Comparison of ENCODE assay signal across 21 cellular contexts in the genomic region with DNA sequence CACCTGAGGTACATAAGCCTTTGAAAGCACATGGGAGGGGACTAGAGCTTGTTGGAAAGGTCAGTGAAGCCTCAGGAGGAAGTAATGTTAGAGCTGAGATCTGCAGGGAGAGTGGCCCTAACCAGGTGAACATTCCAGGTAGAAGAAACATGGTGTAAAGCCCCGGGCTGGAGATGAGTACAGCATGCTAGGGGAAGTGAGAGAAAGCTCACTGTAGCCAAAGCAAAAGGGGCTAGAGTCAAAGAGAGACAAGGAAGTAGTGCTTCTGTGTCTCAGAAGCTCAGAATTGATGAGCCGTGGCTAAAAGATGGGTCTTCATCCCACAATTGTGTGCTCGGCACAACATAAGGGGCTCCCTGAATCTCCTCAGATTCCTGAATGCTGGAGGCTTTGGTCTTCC.
A peak's percentile ranks its signal among the peaks of the same experiment; 100 is the strongest.
DNase-seq lines count a peak whose midpoint lies in the region; ATAC-seq, FAIRE-seq and TF ChIP-seq lines count a peak whose summit lies in the region.
"Had no signal": no experiment of that assay in that cellular context is flagged by ENCODE, and none has a peak within 500 bp of the region (broad histone marks: within the 10 kb centered on the region; RNA-seq: fewer than 3 reads in every experiment).

No MANE protein-coding gene starts in this region.

- H3K9me3 Mint-ChIP-seq in naive thymus-derived CD8-positive, alpha-beta T cell, result peaks cover 0 to 9% (median 0%) of the 10 kb centered on the region in 9 donors
- peaks cover 3 to 7% of the 10 kb centered on the region in 2 donors for H3K9me3 Mint-ChIP-seq in activated naive CD4-positive, alpha-beta T cell treated with anti-CD3 and anti-CD28 coated beads, Interleukin-2, amount 50 U/mL, for 72 hours

- peak overlapping the region in 1 of 10 donors; percentile 13 for H3K27ac Mint-ChIP-seq in naive thymus-derived CD8-positive, alpha-beta T cell
- no peak overlapping the region for H3K27ac Mint-ChIP-seq in activated naive CD4-positive, alpha-beta T cell treated with anti-CD3 and anti-CD28 coated beads, Interleukin-2, amount 50 U/mL, for 72 hours
- H3K27ac Mint-ChIP-seq: CD4-positive, alpha-beta T cell had no signal

- no peak for TF ChIP-seq CTCF in GM10248 (IDR thresholded peaks at IDR 0.05; ENCODE audit: control extremely low read depth, extremely low read depth, low read depth, missing control alignments)

- POLR2A ChIA-PET in GM10248 (lab: Yijun Ruan, JAX), result no interaction called here
- POLR2A ChIA-PET in naive thymus-derived CD8-positive, alpha-beta T cell (lab: Charles Lee), result no interaction called here

- H3K27me3 Mint-ChIP-seq in naive thymus-derived CD8-positive, alpha-beta T cell, result no peaks in the 10 kb centered on the region
- H3K27me3 Mint-ChIP-seq: CD4-positive, alpha-beta T cell had no signal

- ATAC-seq in GM21717 (IDR thresholded peaks at IDR 0.05; ENCODE audit: unreplicated experiment) (peak; percentile 90), HG02763 (IDR thresholded peaks at IDR 0.05; ENCODE audit: unreplicated experiment) (no peak)
- ATAC-seq in naive thymus-derived CD8-positive, alpha-beta T cell, result no peak
- no peak for ATAC-seq in activated naive CD4-positive, alpha-beta T cell treated with anti-CD3 and anti-CD28 coated beads, Interleukin-2, amount 50 U/mL, for 72 hours
- ATAC-seq: HCT116 had no signal

- DNase-seq in GM10248 (ENCODE audit: extremely low spot score) (peak; percentile 45), GM18507 (ENCODE audit: extremely low spot score, insufficient read length, low read depth) (no peak), germinal center (ENCODE audit: low spot score) (peak; percentile 10), DMS153 (lab: John Stamatoyannopoulos, UW) (no peak)
- no peak for DNase-seq in naive thymus-derived CD8-positive, alpha-beta T cell
- no peak for DNase-seq in activated naive CD4-positive, alpha-beta T cell treated with anti-CD3 and anti-CD28 coated beads, Interleukin-2, amount 50 U/mL, for 72 hours (ENCODE audit: low spot score in 2 of 2)
- DNase-seq: BE2C; CD4-positive, alpha-beta T cell; DMS53; EL; GOT3; MV-4-11; NCI-H187; NCI-H2227 treated with DMSO at 0.1 percent for 48 hours; NCI-H510A treated with DMSO at 0.1 percent for 48 hours; NCI-H774; OCI-M1; SHP77 had no signal

- CTCF ChIA-PET in GM10248 (lab: Yijun Ruan, JAX), result interaction anchor here (0.8 to 1.7 kb wide), 3 partner anchors 24 to 34 kb away, joined by 3 read pairs; no protein-coding TSS in a partner anchor

- no peak overlapping the region for H3K4me3 Mint-ChIP-seq in naive thymus-derived CD8-positive, alpha-beta T cell
- H3K4me3 Mint-ChIP-seq: CD4-positive, alpha-beta T cell had no signal

- peaks cover 8 to 28% (median 20%) of the 10 kb centered on the region in 4 donors for H3K4me1 Mint-ChIP-seq in naive thymus-derived CD8-positive, alpha-beta T cell

- H3K36me3 Mint-ChIP-seq in naive thymus-derived CD8-positive, alpha-beta T cell, result no peaks in the 10 kb centered on the region
- peaks cover 0 to 8% of the 10 kb centered on the region in 2 donors for H3K36me3 Mint-ChIP-seq in activated naive CD4-positive, alpha-beta T cell treated with anti-CD3 and anti-CD28 coated beads, Interleukin-2, amount 50 U/mL, for 72 hours

- peak; percentile 53 for FAIRE-seq in GM18507 (lab: Jason Lieb, UNC)

Comparison
In these comparisons a context has a peak if more than half of its experiments do, and no peak if none do; other contexts are left out.
1. DNase-seq: peak in GM10248 (single experiment) and germinal center (single experiment); none in GM18507 (single experiment), naive thymus-derived CD8-positive, alpha-beta T cell (0 of 10), DMS153 (single experiment) and activated naive CD4-positive, alpha-beta T cell treated with anti-CD3 and anti-CD28 coated beads, Interleukin-2, amount 50 U/mL, for 72 hours (0 of 2).